ENCODE assay signal across 3 cellular contexts in the genomic region with DNA sequence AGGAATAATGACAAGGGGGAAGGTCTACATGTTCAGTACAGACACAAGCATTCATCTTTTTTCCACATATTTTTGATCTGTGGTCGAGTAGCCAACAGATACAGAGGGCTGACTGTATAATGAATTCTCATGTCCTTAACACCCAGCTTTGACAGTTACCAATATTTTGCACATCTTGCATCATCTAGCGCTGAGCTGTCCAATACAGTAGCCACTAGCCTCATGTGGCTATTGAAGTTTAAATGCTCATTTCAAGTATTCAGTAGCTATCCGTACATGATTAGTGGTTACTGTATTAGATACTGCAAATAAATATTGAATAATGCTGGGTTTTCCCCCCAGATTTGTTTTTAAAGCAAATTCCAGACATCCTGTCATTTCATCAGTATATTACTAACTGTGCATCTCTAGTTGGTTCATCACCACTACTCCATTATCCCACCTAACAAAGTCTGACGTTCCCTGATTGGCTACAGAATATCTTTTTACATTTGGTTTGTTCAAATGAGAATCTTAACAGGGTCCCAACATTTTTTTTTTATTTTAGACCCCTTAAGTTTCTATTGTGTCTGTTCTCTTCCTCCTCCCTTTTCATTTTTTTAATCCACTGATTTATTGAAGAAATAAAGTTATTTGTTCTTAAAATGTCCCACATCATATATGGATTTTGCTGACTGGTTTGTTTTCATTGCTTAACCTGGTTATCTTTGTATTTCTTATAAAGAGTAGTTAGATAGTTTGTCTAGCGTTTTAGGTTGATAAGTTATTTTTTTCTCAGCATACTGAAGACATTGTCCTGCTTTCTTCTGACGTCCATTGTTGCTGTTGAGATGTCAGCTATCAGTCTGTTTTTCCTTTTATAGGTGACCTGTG.
TF ChIP-seq lines count a peak whose summit lies in the region.

No MANE protein-coding gene starts in this region.

TF ChIP-seq in A549, 52 proteins besides CTCF, POLR2A, EP300 and RAD21 (continued from another document):
- TF ChIP-seq, protein P1, sequence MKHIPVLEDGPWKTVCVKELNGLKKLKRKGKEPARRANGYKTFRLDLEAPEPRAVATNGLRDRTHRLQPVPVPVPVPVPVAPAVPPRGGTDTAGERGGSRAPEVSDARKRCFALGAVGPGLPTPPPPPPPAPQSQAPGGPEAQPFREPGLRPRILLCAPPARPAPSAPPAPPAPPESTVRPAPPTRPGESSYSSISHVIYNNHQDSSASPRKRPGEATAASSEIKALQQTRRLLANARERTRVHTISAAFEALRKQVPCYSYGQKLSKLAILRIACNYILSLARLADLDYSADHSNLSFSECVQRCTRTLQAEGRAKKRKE (CRISPR knock-in tag; IDR thresholded peaks at IDR 0.05; ENCODE audit: low read depth), result no peak

TF ChIP-seq in WTC11, 78 proteins besides CTCF, POLR2A, EP300 and RAD21 (continued from another document):
- TF ChIP-seq, protein P2, sequence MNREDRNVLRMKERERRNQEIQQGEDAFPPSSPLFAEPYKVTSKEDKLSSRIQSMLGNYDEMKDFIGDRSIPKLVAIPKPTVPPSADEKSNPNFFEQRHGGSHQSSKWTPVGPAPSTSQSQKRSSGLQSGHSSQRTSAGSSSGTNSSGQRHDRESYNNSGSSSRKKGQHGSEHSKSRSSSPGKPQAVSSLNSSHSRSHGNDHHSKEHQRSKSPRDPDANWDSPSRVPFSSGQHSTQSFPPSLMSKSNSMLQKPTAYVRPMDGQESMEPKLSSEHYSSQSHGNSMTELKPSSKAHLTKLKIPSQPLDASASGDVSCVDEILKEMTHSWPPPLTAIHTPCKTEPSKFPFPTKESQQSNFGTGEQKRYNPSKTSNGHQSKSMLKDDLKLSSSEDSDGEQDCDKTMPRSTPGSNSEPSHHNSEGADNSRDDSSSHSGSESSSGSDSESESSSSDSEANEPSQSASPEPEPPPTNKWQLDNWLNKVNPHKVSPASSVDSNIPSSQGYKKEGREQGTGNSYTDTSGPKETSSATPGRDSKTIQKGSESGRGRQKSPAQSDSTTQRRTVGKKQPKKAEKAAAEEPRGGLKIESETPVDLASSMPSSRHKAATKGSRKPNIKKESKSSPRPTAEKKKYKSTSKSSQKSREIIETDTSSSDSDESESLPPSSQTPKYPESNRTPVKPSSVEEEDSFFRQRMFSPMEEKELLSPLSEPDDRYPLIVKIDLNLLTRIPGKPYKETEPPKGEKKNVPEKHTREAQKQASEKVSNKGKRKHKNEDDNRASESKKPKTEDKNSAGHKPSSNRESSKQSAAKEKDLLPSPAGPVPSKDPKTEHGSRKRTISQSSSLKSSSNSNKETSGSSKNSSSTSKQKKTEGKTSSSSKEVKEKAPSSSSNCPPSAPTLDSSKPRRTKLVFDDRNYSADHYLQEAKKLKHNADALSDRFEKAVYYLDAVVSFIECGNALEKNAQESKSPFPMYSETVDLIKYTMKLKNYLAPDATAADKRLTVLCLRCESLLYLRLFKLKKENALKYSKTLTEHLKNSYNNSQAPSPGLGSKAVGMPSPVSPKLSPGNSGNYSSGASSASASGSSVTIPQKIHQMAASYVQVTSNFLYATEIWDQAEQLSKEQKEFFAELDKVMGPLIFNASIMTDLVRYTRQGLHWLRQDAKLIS (CRISPR knock-in tag; IDR thresholded peaks at IDR 0.05; ENCODE audit: borderline replicate concordance), result no peak
- TF ChIP-seq GABPB1 (CRISPR knock-in tag; IDR thresholded peaks at IDR 0.05) (peak; percentile 27; the same call in 1 of the 2 replicates), ESRRA (CRISPR knock-in tag; IDR thresholded peaks at IDR 0.05; ENCODE audit: borderline replicate concordance) (no peak)
- TF ChIP-seq, protein P3, sequence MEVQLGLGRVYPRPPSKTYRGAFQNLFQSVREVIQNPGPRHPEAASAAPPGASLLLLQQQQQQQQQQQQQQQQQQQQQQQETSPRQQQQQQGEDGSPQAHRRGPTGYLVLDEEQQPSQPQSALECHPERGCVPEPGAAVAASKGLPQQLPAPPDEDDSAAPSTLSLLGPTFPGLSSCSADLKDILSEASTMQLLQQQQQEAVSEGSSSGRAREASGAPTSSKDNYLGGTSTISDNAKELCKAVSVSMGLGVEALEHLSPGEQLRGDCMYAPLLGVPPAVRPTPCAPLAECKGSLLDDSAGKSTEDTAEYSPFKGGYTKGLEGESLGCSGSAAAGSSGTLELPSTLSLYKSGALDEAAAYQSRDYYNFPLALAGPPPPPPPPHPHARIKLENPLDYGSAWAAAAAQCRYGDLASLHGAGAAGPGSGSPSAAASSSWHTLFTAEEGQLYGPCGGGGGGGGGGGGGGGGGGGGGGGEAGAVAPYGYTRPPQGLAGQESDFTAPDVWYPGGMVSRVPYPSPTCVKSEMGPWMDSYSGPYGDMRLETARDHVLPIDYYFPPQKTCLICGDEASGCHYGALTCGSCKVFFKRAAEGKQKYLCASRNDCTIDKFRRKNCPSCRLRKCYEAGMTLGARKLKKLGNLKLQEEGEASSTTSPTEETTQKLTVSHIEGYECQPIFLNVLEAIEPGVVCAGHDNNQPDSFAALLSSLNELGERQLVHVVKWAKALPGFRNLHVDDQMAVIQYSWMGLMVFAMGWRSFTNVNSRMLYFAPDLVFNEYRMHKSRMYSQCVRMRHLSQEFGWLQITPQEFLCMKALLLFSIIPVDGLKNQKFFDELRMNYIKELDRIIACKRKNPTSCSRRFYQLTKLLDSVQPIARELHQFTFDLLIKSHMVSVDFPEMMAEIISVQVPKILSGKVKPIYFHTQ (CRISPR knock-in tag; IDR thresholded peaks at IDR 0.05), result no peak

TF ChIP-seq in liver, 16 proteins besides CTCF, POLR2A, EP300 and RAD21 (continued from another document):
- TF ChIP-seq, protein P4, sequence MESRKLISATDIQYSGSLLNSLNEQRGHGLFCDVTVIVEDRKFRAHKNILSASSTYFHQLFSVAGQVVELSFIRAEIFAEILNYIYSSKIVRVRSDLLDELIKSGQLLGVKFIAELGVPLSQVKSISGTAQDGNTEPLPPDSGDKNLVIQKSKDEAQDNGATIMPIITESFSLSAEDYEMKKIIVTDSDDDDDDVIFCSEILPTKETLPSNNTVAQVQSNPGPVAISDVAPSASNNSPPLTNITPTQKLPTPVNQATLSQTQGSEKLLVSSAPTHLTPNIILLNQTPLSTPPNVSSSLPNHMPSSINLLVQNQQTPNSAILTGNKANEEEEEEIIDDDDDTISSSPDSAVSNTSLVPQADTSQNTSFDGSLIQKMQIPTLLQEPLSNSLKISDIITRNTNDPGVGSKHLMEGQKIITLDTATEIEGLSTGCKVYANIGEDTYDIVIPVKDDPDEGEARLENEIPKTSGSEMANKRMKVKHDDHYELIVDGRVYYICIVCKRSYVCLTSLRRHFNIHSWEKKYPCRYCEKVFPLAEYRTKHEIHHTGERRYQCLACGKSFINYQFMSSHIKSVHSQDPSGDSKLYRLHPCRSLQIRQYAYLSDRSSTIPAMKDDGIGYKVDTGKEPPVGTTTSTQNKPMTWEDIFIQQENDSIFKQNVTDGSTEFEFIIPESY (IDR thresholded peaks at IDR 0.05), result no peak
- TF ChIP-seq, protein P5, sequence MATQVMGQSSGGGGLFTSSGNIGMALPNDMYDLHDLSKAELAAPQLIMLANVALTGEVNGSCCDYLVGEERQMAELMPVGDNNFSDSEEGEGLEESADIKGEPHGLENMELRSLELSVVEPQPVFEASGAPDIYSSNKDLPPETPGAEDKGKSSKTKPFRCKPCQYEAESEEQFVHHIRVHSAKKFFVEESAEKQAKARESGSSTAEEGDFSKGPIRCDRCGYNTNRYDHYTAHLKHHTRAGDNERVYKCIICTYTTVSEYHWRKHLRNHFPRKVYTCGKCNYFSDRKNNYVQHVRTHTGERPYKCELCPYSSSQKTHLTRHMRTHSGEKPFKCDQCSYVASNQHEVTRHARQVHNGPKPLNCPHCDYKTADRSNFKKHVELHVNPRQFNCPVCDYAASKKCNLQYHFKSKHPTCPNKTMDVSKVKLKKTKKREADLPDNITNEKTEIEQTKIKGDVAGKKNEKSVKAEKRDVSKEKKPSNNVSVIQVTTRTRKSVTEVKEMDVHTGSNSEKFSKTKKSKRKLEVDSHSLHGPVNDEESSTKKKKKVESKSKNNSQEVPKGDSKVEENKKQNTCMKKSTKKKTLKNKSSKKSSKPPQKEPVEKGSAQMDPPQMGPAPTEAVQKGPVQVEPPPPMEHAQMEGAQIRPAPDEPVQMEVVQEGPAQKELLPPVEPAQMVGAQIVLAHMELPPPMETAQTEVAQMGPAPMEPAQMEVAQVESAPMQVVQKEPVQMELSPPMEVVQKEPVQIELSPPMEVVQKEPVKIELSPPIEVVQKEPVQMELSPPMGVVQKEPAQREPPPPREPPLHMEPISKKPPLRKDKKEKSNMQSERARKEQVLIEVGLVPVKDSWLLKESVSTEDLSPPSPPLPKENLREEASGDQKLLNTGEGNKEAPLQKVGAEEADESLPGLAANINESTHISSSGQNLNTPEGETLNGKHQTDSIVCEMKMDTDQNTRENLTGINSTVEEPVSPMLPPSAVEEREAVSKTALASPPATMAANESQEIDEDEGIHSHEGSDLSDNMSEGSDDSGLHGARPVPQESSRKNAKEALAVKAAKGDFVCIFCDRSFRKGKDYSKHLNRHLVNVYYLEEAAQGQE (IDR thresholded peaks at IDR 0.05), result no peak
- TF ChIP-seq, protein P6, sequence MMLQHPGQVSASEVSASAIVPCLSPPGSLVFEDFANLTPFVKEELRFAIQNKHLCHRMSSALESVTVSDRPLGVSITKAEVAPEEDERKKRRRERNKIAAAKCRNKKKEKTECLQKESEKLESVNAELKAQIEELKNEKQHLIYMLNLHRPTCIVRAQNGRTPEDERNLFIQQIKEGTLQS (IDR thresholded peaks at IDR 0.05), result no peak
- TF ChIP-seq JUND (IDR thresholded peaks at IDR 0.05) (no peak), YY1 (IDR thresholded peaks at IDR 0.05) (no peak), GABPA (IDR thresholded peaks at IDR 0.05 in 1 of 2, conservative IDR thresholded peaks at IDR 0.05 in 1 of 2) (no peak), FOXA2 (IDR thresholded peaks at IDR 0.05) (no peak)
